1 cellular context compared by ENCODE assay signal in genomic region chrX:141341341-141341740, GRCh38.
TF ChIP-seq lines count a peak whose summit lies in the region.

No MANE protein-coding gene starts in this region.

TF ChIP-seq in WTC11, 78 proteins besides CTCF, POLR2A, EP300 and RAD21 (continued from another document):
- TF ChIP-seq, protein P1, sequence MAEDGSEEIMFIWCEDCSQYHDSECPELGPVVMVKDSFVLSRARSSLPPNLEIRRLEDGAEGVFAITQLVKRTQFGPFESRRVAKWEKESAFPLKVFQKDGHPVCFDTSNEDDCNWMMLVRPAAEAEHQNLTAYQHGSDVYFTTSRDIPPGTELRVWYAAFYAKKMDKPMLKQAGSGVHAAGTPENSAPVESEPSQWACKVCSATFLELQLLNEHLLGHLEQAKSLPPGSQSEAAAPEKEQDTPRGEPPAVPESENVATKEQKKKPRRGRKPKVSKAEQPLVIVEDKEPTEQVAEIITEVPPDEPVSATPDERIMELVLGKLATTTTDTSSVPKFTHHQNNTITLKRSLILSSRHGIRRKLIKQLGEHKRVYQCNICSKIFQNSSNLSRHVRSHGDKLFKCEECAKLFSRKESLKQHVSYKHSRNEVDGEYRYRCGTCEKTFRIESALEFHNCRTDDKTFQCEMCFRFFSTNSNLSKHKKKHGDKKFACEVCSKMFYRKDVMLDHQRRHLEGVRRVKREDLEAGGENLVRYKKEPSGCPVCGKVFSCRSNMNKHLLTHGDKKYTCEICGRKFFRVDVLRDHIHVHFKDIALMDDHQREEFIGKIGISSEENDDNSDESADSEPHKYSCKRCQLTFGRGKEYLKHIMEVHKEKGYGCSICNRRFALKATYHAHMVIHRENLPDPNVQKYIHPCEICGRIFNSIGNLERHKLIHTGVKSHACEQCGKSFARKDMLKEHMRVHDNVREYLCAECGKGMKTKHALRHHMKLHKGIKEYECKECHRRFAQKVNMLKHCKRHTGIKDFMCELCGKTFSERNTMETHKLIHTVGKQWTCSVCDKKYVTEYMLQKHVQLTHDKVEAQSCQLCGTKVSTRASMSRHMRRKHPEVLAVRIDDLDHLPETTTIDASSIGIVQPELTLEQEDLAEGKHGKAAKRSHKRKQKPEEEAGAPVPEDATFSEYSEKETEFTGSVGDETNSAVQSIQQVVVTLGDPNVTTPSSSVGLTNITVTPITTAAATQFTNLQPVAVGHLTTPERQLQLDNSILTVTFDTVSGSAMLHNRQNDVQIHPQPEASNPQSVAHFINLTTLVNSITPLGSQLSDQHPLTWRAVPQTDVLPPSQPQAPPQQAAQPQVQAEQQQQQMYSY (CRISPR knock-in tag; IDR thresholded peaks at IDR 0.05): no peak
- TF ChIP-seq SOX15 (CRISPR knock-in tag; IDR thresholded peaks at IDR 0.05): no peak
- no peak for TF ChIP-seq SMAD4 (CRISPR knock-in tag; IDR thresholded peaks at IDR 0.05)
- TF ChIP-seq SMAD3 (CRISPR knock-in tag; IDR thresholded peaks at IDR 0.05; ENCODE audit: borderline replicate concordance): no peak
- TF ChIP-seq NR1H2 (CRISPR knock-in tag; IDR thresholded peaks at IDR 0.05): no peak
- TF ChIP-seq TP53 (CRISPR knock-in tag; IDR thresholded peaks at IDR 0.05): no peak
- no peak for TF ChIP-seq TEAD4 (CRISPR knock-in tag; IDR thresholded peaks at IDR 0.05)
- TF ChIP-seq ZBTB43 (CRISPR knock-in tag; IDR thresholded peaks at IDR 0.05): no peak
- TF ChIP-seq, protein P2, sequence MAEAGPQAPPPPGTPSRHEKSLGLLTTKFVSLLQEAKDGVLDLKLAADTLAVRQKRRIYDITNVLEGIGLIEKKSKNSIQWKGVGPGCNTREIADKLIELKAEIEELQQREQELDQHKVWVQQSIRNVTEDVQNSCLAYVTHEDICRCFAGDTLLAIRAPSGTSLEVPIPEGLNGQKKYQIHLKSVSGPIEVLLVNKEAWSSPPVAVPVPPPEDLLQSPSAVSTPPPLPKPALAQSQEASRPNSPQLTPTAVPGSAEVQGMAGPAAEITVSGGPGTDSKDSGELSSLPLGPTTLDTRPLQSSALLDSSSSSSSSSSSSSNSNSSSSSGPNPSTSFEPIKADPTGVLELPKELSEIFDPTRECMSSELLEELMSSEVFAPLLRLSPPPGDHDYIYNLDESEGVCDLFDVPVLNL (CRISPR knock-in tag; IDR thresholded peaks at IDR 0.05; ENCODE audit: borderline replicate concordance, low read depth): no peak
